Comparison of ENCODE assay signal across 1 cellular context in the genomic region with DNA sequence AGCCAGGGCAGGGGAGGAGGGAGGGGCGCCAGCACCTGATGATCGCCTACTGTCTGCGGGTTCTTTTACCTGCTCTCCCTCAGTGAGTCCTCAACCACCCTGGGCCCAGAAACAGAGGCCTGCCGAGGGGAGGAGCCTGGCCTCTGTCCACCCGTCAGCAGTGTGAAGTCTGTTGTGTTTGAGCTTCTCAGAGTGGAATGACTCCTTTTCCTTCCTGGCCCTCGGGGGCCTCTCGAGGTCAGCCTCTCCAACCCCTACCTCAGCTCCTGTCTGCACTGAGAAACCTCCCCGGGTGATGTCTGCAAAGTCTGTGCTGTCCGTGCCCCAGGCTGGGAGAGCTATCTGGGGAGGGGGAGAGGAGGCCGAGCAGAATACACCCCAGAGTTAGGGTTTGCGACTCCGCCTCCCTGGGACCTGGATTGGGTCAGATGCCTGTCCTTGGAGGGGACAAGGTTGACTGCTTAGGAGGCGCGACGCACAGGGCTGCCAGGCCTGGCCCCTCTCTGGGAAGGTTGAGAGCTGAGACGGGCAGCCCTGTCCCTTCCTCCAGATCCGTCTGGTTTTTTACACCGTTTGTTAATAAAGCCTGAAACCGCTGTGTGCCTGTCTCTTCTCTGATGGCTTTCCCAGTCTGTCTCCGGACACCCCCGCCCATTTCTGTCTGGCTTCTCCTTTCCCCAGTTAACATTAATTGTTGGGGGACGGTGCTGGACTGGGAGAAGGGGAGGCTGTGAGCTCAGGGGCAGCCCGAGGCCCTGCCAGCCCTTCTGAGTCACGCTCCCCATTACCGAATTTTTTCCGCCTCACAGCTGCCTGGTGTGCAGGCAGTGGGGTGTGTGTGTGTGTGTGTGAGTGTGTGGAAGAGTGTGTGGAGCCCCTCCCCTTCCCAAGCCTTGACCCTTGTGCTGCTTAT.
A peak's percentile ranks its signal among the peaks of the same experiment; 100 is the strongest.
TF ChIP-seq lines count a peak whose summit lies in the region.

No MANE protein-coding gene starts in this region.

TF ChIP-seq in K562, 482 proteins besides CTCF, POLR2A, EP300 and RAD21 (continued from another document and continues in another):
- TF ChIP-seq, protein P1, sequence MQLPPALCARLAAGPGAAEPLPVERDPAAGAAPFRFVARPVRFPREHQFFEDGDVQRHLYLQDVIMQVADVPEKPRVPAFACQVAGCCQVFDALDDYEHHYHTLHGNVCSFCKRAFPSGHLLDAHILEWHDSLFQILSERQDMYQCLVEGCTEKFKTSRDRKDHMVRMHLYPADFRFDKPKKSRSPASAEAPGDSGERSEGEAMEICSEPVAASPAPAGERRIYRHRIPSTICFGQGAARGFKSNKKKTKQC (CRISPR knock-in tag; IDR thresholded peaks at IDR 0.05), result 0 out of 2 replicates have a peak, but pooled peaks have one; percentile 24
- no peak for TF ChIP-seq TAF9B (IDR thresholded peaks at IDR 0.05; ENCODE audit: partially characterized antibody)
- TF ChIP-seq NCOA1 (IDR thresholded peaks at IDR 0.05; ENCODE audit: low read depth), result no peak
- TF ChIP-seq SAFB (IDR thresholded peaks at IDR 0.05; ENCODE audit: borderline replicate concordance, low read depth, low read length), result no peak
- no peak for TF ChIP-seq NR2C2 (CRISPR knock-in tag; IDR thresholded peaks at IDR 0.05)
- 0 out of 2 replicates have a peak, but pooled peaks have one; percentile 17 for TF ChIP-seq NR2C2 (tag; IDR thresholded peaks at IDR 0.05)
- TF ChIP-seq, protein P2, sequence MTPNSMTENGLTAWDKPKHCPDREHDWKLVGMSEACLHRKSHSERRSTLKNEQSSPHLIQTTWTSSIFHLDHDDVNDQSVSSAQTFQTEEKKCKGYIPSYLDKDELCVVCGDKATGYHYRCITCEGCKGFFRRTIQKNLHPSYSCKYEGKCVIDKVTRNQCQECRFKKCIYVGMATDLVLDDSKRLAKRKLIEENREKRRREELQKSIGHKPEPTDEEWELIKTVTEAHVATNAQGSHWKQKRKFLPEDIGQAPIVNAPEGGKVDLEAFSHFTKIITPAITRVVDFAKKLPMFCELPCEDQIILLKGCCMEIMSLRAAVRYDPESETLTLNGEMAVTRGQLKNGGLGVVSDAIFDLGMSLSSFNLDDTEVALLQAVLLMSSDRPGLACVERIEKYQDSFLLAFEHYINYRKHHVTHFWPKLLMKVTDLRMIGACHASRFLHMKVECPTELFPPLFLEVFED (CRISPR knock-in tag; conservative IDR thresholded peaks at IDR 0.05), result no peak; the same call in 1 of the 2 replicates
- no peak for TF ChIP-seq RBM17 (IDR thresholded peaks at IDR 0.05; ENCODE audit: borderline replicate concordance, low read depth, low read length)
- peak; percentile 55; the same call in 1 of the 2 replicates for TF ChIP-seq ARID1B (IDR thresholded peaks at IDR 0.05)
- no peak for TF ChIP-seq TEAD1 (CRISPR knock-in tag; IDR thresholded peaks at IDR 0.05)
- TF ChIP-seq ZNF561 (CRISPR knock-in tag; conservative IDR thresholded peaks at IDR 0.05), result no peak
- TF ChIP-seq CXXC5 (CRISPR knock-in tag; IDR thresholded peaks at IDR 0.05), result peak; percentile 8; the same call in 1 of the 2 replicates
- no peak for TF ChIP-seq TCF3 (CRISPR knock-in tag; IDR thresholded peaks at IDR 0.05)
- TF ChIP-seq SUPT5H (IDR thresholded peaks at IDR 0.05), result 0 out of 2 replicates have a peak, but pooled peaks have one; percentile 24
- TF ChIP-seq ZNF551 (CRISPR knock-in tag; IDR thresholded peaks at IDR 0.05), result no peak
- 0 out of 2 replicates have a peak, but pooled peaks have one; percentile 31 for TF ChIP-seq SMAD4 (CRISPR knock-in tag; conservative IDR thresholded peaks at IDR 0.05)
- peak; percentile 13 for TF ChIP-seq HMGN3 (IDR thresholded peaks at IDR 0.05; ENCODE audit: borderline replicate concordance, extremely low read depth, insufficient read length, low read depth, low read length)
- TF ChIP-seq, protein P3, sequence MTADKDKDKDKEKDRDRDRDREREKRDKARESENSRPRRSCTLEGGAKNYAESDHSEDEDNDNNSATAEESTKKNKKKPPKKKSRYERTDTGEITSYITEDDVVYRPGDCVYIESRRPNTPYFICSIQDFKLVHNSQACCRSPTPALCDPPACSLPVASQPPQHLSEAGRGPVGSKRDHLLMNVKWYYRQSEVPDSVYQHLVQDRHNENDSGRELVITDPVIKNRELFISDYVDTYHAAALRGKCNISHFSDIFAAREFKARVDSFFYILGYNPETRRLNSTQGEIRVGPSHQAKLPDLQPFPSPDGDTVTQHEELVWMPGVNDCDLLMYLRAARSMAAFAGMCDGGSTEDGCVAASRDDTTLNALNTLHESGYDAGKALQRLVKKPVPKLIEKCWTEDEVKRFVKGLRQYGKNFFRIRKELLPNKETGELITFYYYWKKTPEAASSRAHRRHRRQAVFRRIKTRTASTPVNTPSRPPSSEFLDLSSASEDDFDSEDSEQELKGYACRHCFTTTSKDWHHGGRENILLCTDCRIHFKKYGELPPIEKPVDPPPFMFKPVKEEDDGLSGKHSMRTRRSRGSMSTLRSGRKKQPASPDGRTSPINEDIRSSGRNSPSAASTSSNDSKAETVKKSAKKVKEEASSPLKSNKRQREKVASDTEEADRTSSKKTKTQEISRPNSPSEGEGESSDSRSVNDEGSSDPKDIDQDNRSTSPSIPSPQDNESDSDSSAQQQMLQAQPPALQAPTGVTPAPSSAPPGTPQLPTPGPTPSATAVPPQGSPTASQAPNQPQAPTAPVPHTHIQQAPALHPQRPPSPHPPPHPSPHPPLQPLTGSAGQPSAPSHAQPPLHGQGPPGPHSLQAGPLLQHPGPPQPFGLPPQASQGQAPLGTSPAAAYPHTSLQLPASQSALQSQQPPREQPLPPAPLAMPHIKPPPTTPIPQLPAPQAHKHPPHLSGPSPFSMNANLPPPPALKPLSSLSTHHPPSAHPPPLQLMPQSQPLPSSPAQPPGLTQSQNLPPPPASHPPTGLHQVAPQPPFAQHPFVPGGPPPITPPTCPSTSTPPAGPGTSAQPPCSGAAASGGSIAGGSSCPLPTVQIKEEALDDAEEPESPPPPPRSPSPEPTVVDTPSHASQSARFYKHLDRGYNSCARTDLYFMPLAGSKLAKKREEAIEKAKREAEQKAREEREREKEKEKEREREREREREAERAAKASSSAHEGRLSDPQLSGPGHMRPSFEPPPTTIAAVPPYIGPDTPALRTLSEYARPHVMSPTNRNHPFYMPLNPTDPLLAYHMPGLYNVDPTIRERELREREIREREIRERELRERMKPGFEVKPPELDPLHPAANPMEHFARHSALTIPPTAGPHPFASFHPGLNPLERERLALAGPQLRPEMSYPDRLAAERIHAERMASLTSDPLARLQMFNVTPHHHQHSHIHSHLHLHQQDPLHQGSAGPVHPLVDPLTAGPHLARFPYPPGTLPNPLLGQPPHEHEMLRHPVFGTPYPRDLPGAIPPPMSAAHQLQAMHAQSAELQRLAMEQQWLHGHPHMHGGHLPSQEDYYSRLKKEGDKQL (CRISPR knock-in tag; IDR thresholded peaks at IDR 0.05; ENCODE audit: borderline replicate concordance), result 0 out of 2 replicates have a peak, but pooled peaks have one; percentile 61
- no peak for TF ChIP-seq U2AF1 (optimal IDR thresholded peaks at IDR 0.05; ENCODE audit: low read depth, low read length)
- TF ChIP-seq, protein P4, sequence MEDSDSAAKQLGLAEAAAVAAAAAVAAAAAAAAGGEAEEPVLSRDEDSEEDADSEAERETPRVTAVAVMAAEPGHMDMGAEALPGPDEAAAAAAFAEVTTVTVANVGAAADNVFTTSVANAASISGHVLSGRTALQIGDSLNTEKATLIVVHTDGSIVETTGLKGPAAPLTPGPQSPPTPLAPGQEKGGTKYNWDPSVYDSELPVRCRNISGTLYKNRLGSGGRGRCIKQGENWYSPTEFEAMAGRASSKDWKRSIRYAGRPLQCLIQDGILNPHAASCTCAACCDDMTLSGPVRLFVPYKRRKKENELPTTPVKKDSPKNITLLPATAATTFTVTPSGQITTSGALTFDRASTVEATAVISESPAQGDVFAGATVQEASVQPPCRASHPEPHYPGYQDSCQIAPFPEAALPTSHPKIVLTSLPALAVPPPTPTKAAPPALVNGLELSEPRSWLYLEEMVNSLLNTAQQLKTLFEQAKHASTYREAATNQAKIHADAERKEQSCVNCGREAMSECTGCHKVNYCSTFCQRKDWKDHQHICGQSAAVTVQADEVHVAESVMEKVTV (CRISPR knock-in tag; IDR thresholded peaks at IDR 0.05), result no peak
- TF ChIP-seq ZBTB12 (CRISPR knock-in tag; IDR thresholded peaks at IDR 0.05), result no peak
- TF ChIP-seq, protein P5, sequence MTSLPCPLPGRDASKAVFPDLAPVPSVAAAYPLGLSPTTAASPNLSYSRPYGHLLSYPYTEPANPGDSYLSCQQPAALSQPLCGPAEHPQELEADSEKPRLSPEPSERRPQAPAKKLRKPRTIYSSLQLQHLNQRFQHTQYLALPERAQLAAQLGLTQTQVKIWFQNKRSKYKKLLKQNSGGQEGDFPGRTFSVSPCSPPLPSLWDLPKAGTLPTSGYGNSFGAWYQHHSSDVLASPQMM (CRISPR knock-in tag; IDR thresholded peaks at IDR 0.05), result no peak
- TF ChIP-seq ELF4 (CRISPR knock-in tag; IDR thresholded peaks at IDR 0.05), result peak; percentile 8; the same call in 1 of the 2 replicates
- TF ChIP-seq MEIS2 (IDR thresholded peaks at IDR 0.05; ENCODE audit: partially characterized antibody), result peak; percentile 2
- TF ChIP-seq ZNF384 (IDR thresholded peaks at IDR 0.05; ENCODE audit: low read depth, low read length), result no peak
- TF ChIP-seq, protein P6, sequence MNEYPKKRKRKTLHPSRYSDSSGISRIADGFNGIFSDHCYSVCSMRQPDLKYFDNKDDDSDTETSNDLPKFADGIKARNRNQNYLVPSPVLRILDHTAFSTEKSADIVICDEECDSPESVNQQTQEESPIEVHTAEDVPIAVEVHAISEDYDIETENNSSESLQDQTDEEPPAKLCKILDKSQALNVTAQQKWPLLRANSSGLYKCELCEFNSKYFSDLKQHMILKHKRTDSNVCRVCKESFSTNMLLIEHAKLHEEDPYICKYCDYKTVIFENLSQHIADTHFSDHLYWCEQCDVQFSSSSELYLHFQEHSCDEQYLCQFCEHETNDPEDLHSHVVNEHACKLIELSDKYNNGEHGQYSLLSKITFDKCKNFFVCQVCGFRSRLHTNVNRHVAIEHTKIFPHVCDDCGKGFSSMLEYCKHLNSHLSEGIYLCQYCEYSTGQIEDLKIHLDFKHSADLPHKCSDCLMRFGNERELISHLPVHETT (CRISPR knock-in tag; conservative IDR thresholded peaks at IDR 0.05 in 1 of 2, IDR thresholded peaks at IDR 0.05 in 1 of 2), result 0 out of 4 replicates have a peak, but pooled peaks of 1 of the 2 experiments have one; percentile 57
- no peak for TF ChIP-seq BMI1 (IDR thresholded peaks at IDR 0.05; ENCODE audit: low read length)
- TF ChIP-seq FOSL1 (tag; conservative IDR thresholded peaks at IDR 0.05), result peak; percentile 61
- TF ChIP-seq NRF1 (conservative IDR thresholded peaks at IDR 0.05 in 1 of 2, IDR thresholded peaks at IDR 0.05 in 1 of 2), result peak in 1 of 2 experiments; percentile 11; a peak in 1 of 4 replicates
- no peak for TF ChIP-seq ZNF232 (CRISPR knock-in tag; IDR thresholded peaks at IDR 0.05)
- peak in 1 of 2 experiments; percentile 52; a peak in 2 of 4 replicates for TF ChIP-seq MAZ (CRISPR knock-in tag; conservative IDR thresholded peaks at IDR 0.05 in 1 of 2, IDR thresholded peaks at IDR 0.05 in 1 of 2)
- TF ChIP-seq POLR2AphosphoS2 (IDR thresholded peaks at IDR 0.05; ENCODE audit: low read length), result no peak; the same call in 1 of the 2 replicates
- TF ChIP-seq VEZF1 (CRISPR knock-in tag; IDR thresholded peaks at IDR 0.05), result peak; percentile 74
- TF ChIP-seq SFPQ (IDR thresholded peaks at IDR 0.05; ENCODE audit: low read depth, low read length), result no peak
- TF ChIP-seq ATF3 (IDR thresholded peaks at IDR 0.05), result peak; percentile 65; the same call in 1 of the 2 replicates
- TF ChIP-seq ATF3 (CRISPR knock-in tag; conservative IDR thresholded peaks at IDR 0.05), result no peak
- TF ChIP-seq ZNF184 (CRISPR knock-in tag; IDR thresholded peaks at IDR 0.05), result no peak
- TF ChIP-seq MBD2 (IDR thresholded peaks at IDR 0.05; ENCODE audit: borderline replicate concordance, low read depth), result no peak
- no peak for TF ChIP-seq CREB1 (IDR thresholded peaks at IDR 0.05)
- TF ChIP-seq CREB1 (CRISPR knock-in tag; IDR thresholded peaks at IDR 0.05), result peak; percentile 33; the same call in 1 of the 2 replicates
- TF ChIP-seq ZNF263 (CRISPR knock-in tag; IDR thresholded peaks at IDR 0.05; ENCODE audit: borderline replicate concordance), result no peak
- TF ChIP-seq CBX2 (IDR thresholded peaks at IDR 0.05; ENCODE audit: insufficient read depth, low read length, poor library complexity, severe bottlenecking), result no peak
